In genomic region chr2:85242321-85242720, GRCh38 we compare ENCODE assay signal across 1 cellular context.
TF ChIP-seq lines count a peak whose summit lies in the region.

No MANE protein-coding gene starts in this region.

TF ChIP-seq in H1, 55 proteins besides CTCF, POLR2A, EP300 and RAD21:
- TF ChIP-seq, protein P1, sequence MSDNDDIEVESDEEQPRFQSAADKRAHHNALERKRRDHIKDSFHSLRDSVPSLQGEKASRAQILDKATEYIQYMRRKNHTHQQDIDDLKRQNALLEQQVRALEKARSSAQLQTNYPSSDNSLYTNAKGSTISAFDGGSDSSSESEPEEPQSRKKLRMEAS (IDR thresholded peaks at IDR 0.05): no peak
- TF ChIP-seq MAFK (IDR thresholded peaks at IDR 0.05; ENCODE audit: low read depth, low read length) (no peak), CHD2 (IDR thresholded peaks at IDR 0.05; ENCODE audit: low read length) (no peak), BCL11A (IDR thresholded peaks at IDR 0.05; ENCODE audit: low read depth in 2 of 2, low read length in 2 of 2) (no peak), USF2 (IDR thresholded peaks at IDR 0.05; ENCODE audit: low read length) (no peak), E2F6 (IDR thresholded peaks at IDR 0.05) (no peak), TCF12 (IDR thresholded peaks at IDR 0.05; ENCODE audit: low read depth, low read length) (no peak)
- TF ChIP-seq, protein P2, sequence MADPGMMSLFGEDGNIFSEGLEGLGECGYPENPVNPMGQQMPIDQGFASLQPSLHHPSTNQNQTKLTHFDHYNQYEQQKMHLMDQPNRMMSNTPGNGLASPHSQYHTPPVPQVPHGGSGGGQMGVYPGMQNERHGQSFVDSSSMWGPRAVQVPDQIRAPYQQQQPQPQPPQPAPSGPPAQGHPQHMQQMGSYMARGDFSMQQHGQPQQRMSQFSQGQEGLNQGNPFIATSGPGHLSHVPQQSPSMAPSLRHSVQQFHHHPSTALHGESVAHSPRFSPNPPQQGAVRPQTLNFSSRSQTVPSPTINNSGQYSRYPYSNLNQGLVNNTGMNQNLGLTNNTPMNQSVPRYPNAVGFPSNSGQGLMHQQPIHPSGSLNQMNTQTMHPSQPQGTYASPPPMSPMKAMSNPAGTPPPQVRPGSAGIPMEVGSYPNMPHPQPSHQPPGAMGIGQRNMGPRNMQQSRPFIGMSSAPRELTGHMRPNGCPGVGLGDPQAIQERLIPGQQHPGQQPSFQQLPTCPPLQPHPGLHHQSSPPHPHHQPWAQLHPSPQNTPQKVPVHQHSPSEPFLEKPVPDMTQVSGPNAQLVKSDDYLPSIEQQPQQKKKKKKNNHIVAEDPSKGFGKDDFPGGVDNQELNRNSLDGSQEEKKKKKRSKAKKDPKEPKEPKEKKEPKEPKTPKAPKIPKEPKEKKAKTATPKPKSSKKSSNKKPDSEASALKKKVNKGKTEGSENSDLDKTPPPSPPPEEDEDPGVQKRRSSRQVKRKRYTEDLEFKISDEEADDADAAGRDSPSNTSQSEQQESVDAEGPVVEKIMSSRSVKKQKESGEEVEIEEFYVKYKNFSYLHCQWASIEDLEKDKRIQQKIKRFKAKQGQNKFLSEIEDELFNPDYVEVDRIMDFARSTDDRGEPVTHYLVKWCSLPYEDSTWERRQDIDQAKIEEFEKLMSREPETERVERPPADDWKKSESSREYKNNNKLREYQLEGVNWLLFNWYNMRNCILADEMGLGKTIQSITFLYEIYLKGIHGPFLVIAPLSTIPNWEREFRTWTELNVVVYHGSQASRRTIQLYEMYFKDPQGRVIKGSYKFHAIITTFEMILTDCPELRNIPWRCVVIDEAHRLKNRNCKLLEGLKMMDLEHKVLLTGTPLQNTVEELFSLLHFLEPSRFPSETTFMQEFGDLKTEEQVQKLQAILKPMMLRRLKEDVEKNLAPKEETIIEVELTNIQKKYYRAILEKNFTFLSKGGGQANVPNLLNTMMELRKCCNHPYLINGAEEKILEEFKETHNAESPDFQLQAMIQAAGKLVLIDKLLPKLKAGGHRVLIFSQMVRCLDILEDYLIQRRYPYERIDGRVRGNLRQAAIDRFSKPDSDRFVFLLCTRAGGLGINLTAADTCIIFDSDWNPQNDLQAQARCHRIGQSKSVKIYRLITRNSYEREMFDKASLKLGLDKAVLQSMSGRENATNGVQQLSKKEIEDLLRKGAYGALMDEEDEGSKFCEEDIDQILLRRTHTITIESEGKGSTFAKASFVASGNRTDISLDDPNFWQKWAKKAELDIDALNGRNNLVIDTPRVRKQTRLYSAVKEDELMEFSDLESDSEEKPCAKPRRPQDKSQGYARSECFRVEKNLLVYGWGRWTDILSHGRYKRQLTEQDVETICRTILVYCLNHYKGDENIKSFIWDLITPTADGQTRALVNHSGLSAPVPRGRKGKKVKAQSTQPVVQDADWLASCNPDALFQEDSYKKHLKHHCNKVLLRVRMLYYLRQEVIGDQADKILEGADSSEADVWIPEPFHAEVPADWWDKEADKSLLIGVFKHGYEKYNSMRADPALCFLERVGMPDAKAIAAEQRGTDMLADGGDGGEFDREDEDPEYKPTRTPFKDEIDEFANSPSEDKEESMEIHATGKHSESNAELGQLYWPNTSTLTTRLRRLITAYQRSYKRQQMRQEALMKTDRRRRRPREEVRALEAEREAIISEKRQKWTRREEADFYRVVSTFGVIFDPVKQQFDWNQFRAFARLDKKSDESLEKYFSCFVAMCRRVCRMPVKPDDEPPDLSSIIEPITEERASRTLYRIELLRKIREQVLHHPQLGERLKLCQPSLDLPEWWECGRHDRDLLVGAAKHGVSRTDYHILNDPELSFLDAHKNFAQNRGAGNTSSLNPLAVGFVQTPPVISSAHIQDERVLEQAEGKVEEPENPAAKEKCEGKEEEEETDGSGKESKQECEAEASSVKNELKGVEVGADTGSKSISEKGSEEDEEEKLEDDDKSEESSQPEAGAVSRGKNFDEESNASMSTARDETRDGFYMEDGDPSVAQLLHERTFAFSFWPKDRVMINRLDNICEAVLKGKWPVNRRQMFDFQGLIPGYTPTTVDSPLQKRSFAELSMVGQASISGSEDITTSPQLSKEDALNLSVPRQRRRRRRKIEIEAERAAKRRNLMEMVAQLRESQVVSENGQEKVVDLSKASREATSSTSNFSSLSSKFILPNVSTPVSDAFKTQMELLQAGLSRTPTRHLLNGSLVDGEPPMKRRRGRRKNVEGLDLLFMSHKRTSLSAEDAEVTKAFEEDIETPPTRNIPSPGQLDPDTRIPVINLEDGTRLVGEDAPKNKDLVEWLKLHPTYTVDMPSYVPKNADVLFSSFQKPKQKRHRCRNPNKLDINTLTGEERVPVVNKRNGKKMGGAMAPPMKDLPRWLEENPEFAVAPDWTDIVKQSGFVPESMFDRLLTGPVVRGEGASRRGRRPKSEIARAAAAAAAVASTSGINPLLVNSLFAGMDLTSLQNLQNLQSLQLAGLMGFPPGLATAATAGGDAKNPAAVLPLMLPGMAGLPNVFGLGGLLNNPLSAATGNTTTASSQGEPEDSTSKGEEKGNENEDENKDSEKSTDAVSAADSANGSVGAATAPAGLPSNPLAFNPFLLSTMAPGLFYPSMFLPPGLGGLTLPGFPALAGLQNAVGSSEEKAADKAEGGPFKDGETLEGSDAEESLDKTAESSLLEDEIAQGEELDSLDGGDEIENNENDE (IDR thresholded peaks at IDR 0.05; ENCODE audit: insufficient replicate concordance, low read length): no peak
- TF ChIP-seq, protein P3, sequence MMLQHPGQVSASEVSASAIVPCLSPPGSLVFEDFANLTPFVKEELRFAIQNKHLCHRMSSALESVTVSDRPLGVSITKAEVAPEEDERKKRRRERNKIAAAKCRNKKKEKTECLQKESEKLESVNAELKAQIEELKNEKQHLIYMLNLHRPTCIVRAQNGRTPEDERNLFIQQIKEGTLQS (IDR thresholded peaks at IDR 0.05; ENCODE audit: insufficient read depth, low read depth, low read length): no peak
